ENCODE assay signal across 8 cellular contexts in genomic region chr12:27333311-27334009, GRCh38. TPM values are rescaled to one million over a fixed set of nuclear protein-coding genes. Genes with fewer than 3 reads are reported as not detected.
DNase-seq lines count a peak whose midpoint lies in the region; ATAC-seq and TF ChIP-seq lines count a peak whose summit lies in the region.

No MANE protein-coding gene starts in this region.

- no peak overlapping the region for H3K4ac ChIP-seq in H9 (ENCODE audit: low read depth, low read length)

- H3K36me3 Mint-ChIP-seq in H9 (ENCODE audit: insufficient read depth in 1 of 3, low read depth in 3 of 3) = no peaks in the 10 kb centered on the region

- H3K36me3 ChIP-seq in MG63 = no peaks in the 10 kb centered on the region
- no peaks in the 10 kb centered on the region for H3K36me3 ChIP-seq in WERI-Rb-1
- no peaks in the 10 kb centered on the region for H3K36me3 ChIP-seq in lung (ENCODE audit: control insufficient read depth in 2 of 2, insufficient read depth in 2 of 2, low read length in 2 of 2)

- peak overlapping the region; percentile 67 for H3K14ac ChIP-seq in H9 (ENCODE audit: insufficient read depth, low read length)

- peak overlapping the region; percentile 81 to 92 for H3K4me3 Mint-ChIP-seq in H9

- peaks cover 8% of the 10 kb centered on the region for H3K23me2 ChIP-seq in H9 (ENCODE audit: insufficient read length, low read depth, low read length, poor library complexity, severe bottlenecking)

- peaks cover 31% of the 10 kb centered on the region for H3K27me3 Mint-ChIP-seq in H9 (ENCODE audit: low read depth)

- no CpG with 5 or more reads among the region's 54 CpGs for WGBS in H9 (ENCODE audit: extremely low coverage, insufficient read length, low lambda C conversion rate)
- 1% methylated on average over 51 to 54 of the region's 54 CpGs for WGBS in lung, 2 donors

- no peak overlapping the region; a peak in 1 of 7 replicates for H3K27ac Mint-ChIP-seq in H9

- ATAC-seq in lung (ENCODE audit: insufficient read depth, low FRiP score) = peak; percentile 15

- H3K79me2 ChIP-seq in H9 (ENCODE audit: insufficient read depth, low read length) = 0 out of 2 replicates have a peak, but pooled peaks cover 2% of the 10 kb centered on the region

- no peak overlapping the region for H2AK5ac ChIP-seq in H9 (ENCODE audit: insufficient read length, low read length)

- H3K4me3 ChIP-seq in MG63 (peak overlapping the region; percentile 67), WERI-Rb-1 (ENCODE audit: low read depth, low read length) (peak overlapping the region; percentile 62), coronary artery (peak overlapping the region; percentile 85), lung (peak overlapping the region; percentile 82)

- no peaks in the 10 kb centered on the region for H4K20me1 ChIP-seq in H9 (ENCODE audit: control insufficient read depth, insufficient read depth, insufficient read length)

- no peak overlapping the region for H4K8ac ChIP-seq in H9 (replicated peaks; ENCODE audit: insufficient read length, low read depth, low read length)

- H3K56ac ChIP-seq in H9 (ENCODE audit: insufficient read length, low read depth, low read length) = no peak overlapping the region

- H3K9me3 Mint-ChIP-seq in H9 = no peaks in the 10 kb centered on the region

- TF ChIP-seq CTCF in H9 (conservative IDR thresholded peaks at IDR 0.05) (no peak), WERI-Rb-1 (IDR thresholded peaks at IDR 0.05; ENCODE audit: low read depth, low read length) (no peak), coronary artery (IDR thresholded peaks at IDR 0.05) (no peak), lung (IDR thresholded peaks at IDR 0.05; ENCODE audit: control extremely low read depth, extremely low read depth) (no peak)

- H3K4me2 ChIP-seq in H9 (ENCODE audit: insufficient read depth, insufficient read length, low read length) = peak overlapping the region; percentile 71

- H3K4me1 ChIP-seq in H9 (ENCODE audit: insufficient read depth, low read length) (no peaks in the 10 kb centered on the region; the same call in none of the 2 replicates), lung (ENCODE audit: control insufficient read depth in 2 of 2, insufficient read depth in 2 of 2, low read length in 2 of 2) (peaks cover 0 to 7% of the 10 kb centered on the region in 2 donors)

- no peak overlapping the region for H2BK5ac ChIP-seq in H9 (ENCODE audit: insufficient read length, low read length)

- peak overlapping the region; percentile 6 for H3K9ac ChIP-seq in H9 (ENCODE audit: extremely low read depth, insufficient read length, low read length)

- H2BK15ac ChIP-seq in H9 (ENCODE audit: low read depth, low read length) = no peak overlapping the region

- H2BK20ac ChIP-seq in H9 (ENCODE audit: low read depth, low read length, poor library complexity, severe bottlenecking) = no peak overlapping the region

- H3K9me3 ChIP-seq in H9 (ENCODE audit: control insufficient read depth, low read depth, low read length) = no peaks in the 10 kb centered on the region
- H3K9me3 ChIP-seq in MG63 = no peaks in the 10 kb centered on the region
- H3K9me3 ChIP-seq in WERI-Rb-1 (ENCODE audit: severe bottlenecking) = no peaks in the 10 kb centered on the region
- no peaks in the 10 kb centered on the region for H3K9me3 ChIP-seq in lung (ENCODE audit: control insufficient read depth in 2 of 2, insufficient read depth in 1 of 2, low read length in 1 of 2)

- H3K27me3 ChIP-seq in H9 (ENCODE audit: insufficient read depth, low read length) (peaks cover 10% of the 10 kb centered on the region; the same call in 1 of the 2 replicates), MG63 (no peaks in the 10 kb centered on the region), WERI-Rb-1 (ENCODE audit: insufficient read depth, low read depth, severe bottlenecking) (no peaks in the 10 kb centered on the region), lung (ENCODE audit: control insufficient read depth, insufficient read depth) (no peaks in the 10 kb centered on the region)

- peak overlapping the region; percentile 44 for H2AFZ ChIP-seq in H9 (ENCODE audit: low read length)

- no peak overlapping the region for H2BK120ac ChIP-seq in H9 (ENCODE audit: low read depth, low read length, poor library complexity, severe bottlenecking)

- H3T11ph ChIP-seq in H9 (ENCODE audit: low read length) = no peak overlapping the region

- no peak overlapping the region for H3K18ac ChIP-seq in H9 (ENCODE audit: insufficient read length, low read depth, low read length)

- no peak overlapping the region for H3K27ac ChIP-seq in H9 (ENCODE audit: insufficient read length, low read depth, low read length)
- peak overlapping the region; percentile 69 for H3K27ac ChIP-seq in WERI-Rb-1
- H3K27ac ChIP-seq in coronary artery = peak overlapping the region; percentile 51 to 62
- no peak overlapping the region for H3K27ac ChIP-seq in lung (ENCODE audit: low read depth in 1 of 2, low read length in 1 of 2)

- H3K79me1 ChIP-seq in H9 (ENCODE audit: insufficient read depth, low read depth, low read length, poor library complexity, severe bottlenecking) = peaks cover 3% of the 10 kb centered on the region

- H4K5ac ChIP-seq in H9 (ENCODE audit: insufficient read length, low read depth, low read length) = no peak overlapping the region

- H2BK12ac ChIP-seq in H9 (ENCODE audit: insufficient read length, low read depth, low read length) = no peak overlapping the region

- DNase-seq in GM03348 (ENCODE audit: low spot score) = peak; percentile 37
- DNase-seq in H9 = peak; percentile 56
- peak; percentile 38 for DNase-seq in MG63
- peak; percentile 34 for DNase-seq in WERI-Rb-1
- DNase-seq in coronary artery (ENCODE audit: low spot score) = no peak
- DNase-seq in lung (ENCODE audit: low spot score) = no peak
- DNase-seq in stimulated activated CD8-positive, alpha-beta memory T cell treated with anti-CD3 and anti-CD28 coated beads, Interleukin-4, amount 100 ng/mL, for 48 hours = peak; percentile 62
- no peak for DNase-seq in SHP77 treated with DMSO at 0.1 percent for 48 hours (lab: John Stamatoyannopoulos, UW)

- H4K91ac ChIP-seq in H9 (ENCODE audit: insufficient read length, low read depth, low read length) = no peak overlapping the region

- H3K23ac ChIP-seq in H9 (ENCODE audit: insufficient read length, low read depth, low read length) = no peak overlapping the region

- peaks cover 23 to 31% of the 10 kb centered on the region in 2 experiments for H3K4me1 Mint-ChIP-seq in H9

RNA-seq across cellular contexts. Expression of gene BMAL2, which starts 0.8 kb away (rescaled TPM):
- total RNA-seq in H9 (2021) = 22.7 and 23.1 TPM in 2 replicates
- 17.4 TPM in 2 replicates for total RNA-seq in MG63 (2014; rRNA removed; shearing (Covaris generic); ENCODE audit: low replicate concordance)
- 1 to 10 TPM; 1.6 to 7.3 TPM for total RNA-seq in lung
- 1 to 10 TPM; 1.5 to 7.8 TPM for polyA plus RNA-seq in lung

Comparison
In these comparisons a context has a peak if more than half of its experiments do, and no peak if none do; other contexts are left out.
1. DNase-seq: peak in GM03348 (single experiment), H9 (single experiment), MG63 (single experiment), WERI-Rb-1 (single experiment) and stimulated activated CD8-positive, alpha-beta memory T cell treated with anti-CD3 and anti-CD28 coated beads, Interleukin-4, amount 100 ng/mL, for 48 hours (single experiment); none in coronary artery (single experiment), lung (single experiment) and SHP77 treated with DMSO at 0.1 percent for 48 hours (single experiment).
2. H3K27ac ChIP-seq: peak in WERI-Rb-1 (single experiment) and coronary artery (2 of 2); none in H9 (single experiment) and lung (0 of 2).
3. Peak in every context shown above with its lines, with median percentiles within 50 percentile points of each other: H3K4me3 ChIP-seq.